ENCODE assay signal across 8 cellular contexts in genomic region chr4:1512738-1513660, GRCh38.
DNase-seq lines count a peak whose midpoint lies in the region; ATAC-seq and TF ChIP-seq lines count a peak whose summit lies in the region.

No MANE protein-coding gene starts in this region.

- DNase-seq in T-helper 2 cell (peak in 4 of 5 experiments; percentile 26 to 38 (median 34)), astrocyte of the hippocampus (ENCODE audit: low read depth, low spot score) (peak; percentile 69), kidney tubule cell (ENCODE audit: low spot score) (peak; percentile 44), NCI-H146 treated with DMSO at 0.1 percent for 48 hours (lab: John Stamatoyannopoulos, UW; ENCODE audit: unreplicated experiment) (no peak)
- peak; percentile 49 to 51 for DNase-seq in stimulated activated CD4-positive, alpha-beta T cell treated with anti-CD3 and anti-CD28 coated beads, Interleukin-4, amount 100 ng/mL, for 48 hours (ENCODE audit: low read depth in 2 of 2)

- TF ChIP-seq CTCF in GM12873 (IDR thresholded peaks at IDR 0.05; ENCODE audit: insufficient read depth, low read depth, low read length, missing control alignments): peak; percentile 43

- no peak for ATAC-seq in GM21381 (IDR thresholded peaks at IDR 0.05; ENCODE audit: unreplicated experiment)
- ATAC-seq in GM19467 (IDR thresholded peaks at IDR 0.05; ENCODE audit: unreplicated experiment): no peak
